Comparison of ENCODE assay signal across 22 cellular contexts in the genomic region with DNA sequence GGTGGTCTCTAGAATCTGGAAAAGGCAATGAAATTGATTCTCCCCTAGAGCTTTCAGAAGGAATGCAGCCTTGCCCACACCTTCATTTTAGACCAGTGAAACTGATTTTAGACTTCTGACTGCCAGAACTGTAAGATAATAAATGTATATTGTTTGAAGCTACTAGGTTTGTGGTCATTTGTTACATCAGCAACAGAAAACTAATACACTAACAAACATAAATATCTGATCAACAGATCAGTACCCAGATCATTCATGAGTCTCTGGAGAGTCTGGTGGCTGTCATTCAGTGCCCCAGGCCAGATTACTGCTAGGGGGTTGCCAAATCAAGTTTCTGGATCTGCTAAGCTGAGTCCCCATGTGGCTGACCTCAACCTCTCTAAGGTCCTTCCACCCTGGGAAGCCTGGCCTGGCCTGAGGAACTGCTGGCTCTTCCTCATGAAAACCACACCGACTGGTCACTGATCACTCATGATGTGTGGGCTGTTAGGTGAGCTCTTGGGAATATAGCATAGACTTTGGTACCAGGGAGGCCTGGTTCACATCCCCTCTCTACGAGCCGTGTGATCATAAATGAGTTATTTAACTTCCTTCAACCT. TPM values are rescaled to one million over a fixed set of nuclear protein-coding genes. Genes with fewer than 3 reads are reported as not detected.
DNase-seq lines count a peak whose midpoint lies in the region; ATAC-seq, FAIRE-seq and TF ChIP-seq lines count a peak whose summit lies in the region.
"Had no signal": no experiment of that assay in that cellular context is flagged by ENCODE, and none has a peak within 500 bp of the region (broad histone marks: within the 10 kb centered on the region; RNA-seq: fewer than 3 reads in every experiment).

No MANE protein-coding gene starts in this region.

- H3K9me3 ChIP-seq in thymus (ENCODE audit: control insufficient read depth), result no peaks in the 10 kb centered on the region
- H3K9me3 ChIP-seq in testis, result no peaks in the 10 kb centered on the region

- H3K36me3 ChIP-seq in thymus (ENCODE audit: control insufficient read depth, insufficient read depth) (no peaks in the 10 kb centered on the region), testis (ENCODE audit: low read depth, missing control alignments) (no peaks in the 10 kb centered on the region)

- peak; percentile 2 for DNase-seq in H4 (ENCODE audit: low spot score)
- DNase-seq in RCC 7860 (ENCODE audit: low spot score), result peak; percentile 39
- peak; percentile 56 for DNase-seq in fibroblast of mammary gland (ENCODE audit: low read depth)
- DNase-seq in activated CD4-positive, alpha-beta T cell treated with anti-CD3 and anti-CD28 coated beads for 36 hours, result no peak
- DNase-seq in NAMALWA (ENCODE audit: low spot score), result no peak
- no peak for DNase-seq in hepatic stellate cell (ENCODE audit: low spot score)
- no peak for DNase-seq in testis
- DNase-seq: Calu3; CD4-positive, alpha-beta memory T cell; GM23248; Kasumi-1; NCI-H1417 treated with DMSO at 0.1 percent for 48 hours; NCI-H2029; NCI-H2171 treated with DMSO at 0.1 percent for 48 hours; NCI-H82; SIG-M5 had no signal

- CTCF ChIA-PET in activated CD4-positive, alpha-beta T cell treated with anti-CD3 and anti-CD28 coated beads for 36 hours (lab: Charles Lee), result interaction anchor here (0.6 to 1.1 kb wide), 3 partner anchors 66 to 428 kb away, joined by 3 read pairs; no protein-coding TSS in a partner anchor

- no peak overlapping the region for H3K27ac Mint-ChIP-seq in activated CD4-positive, alpha-beta T cell treated with anti-CD3 and anti-CD28 coated beads for 36 hours
- H3K27ac Mint-ChIP-seq: B cell; CD4-positive, alpha-beta memory T cell; T-helper 1 cell treated with Interleukin-12 subunit alpha and Interleukin-12 subunit beta and Interleukin-4 antibody, amounts not matched to agents 30 μg/mL and 1 μg/mL, for 36 hours had no signal

- FAIRE-seq in RCC 7860 (lab: Jason Lieb, UNC), result no peak
- FAIRE-seq: G401.6, GM12878, GM18507 had no signal

- H3K27ac ChIP-seq in thymus (ENCODE audit: low read depth), result peak overlapping the region; percentile 4
- H3K27ac ChIP-seq in testis, result no peak overlapping the region
- H3K27ac ChIP-seq: GM23248 had no signal

- no peak overlapping the region for H3K4me3 Mint-ChIP-seq in activated CD4-positive, alpha-beta T cell treated with anti-CD3 and anti-CD28 coated beads for 36 hours
- H3K4me3 Mint-ChIP-seq: B cell; CD4-positive, alpha-beta memory T cell; T-helper 1 cell treated with Interleukin-12 subunit alpha and Interleukin-12 subunit beta and Interleukin-4 antibody, amounts not matched to agents 30 μg/mL and 1 μg/mL, for 36 hours had no signal

- POLR2A ChIA-PET in activated CD4-positive, alpha-beta T cell treated with anti-CD3 and anti-CD28 coated beads for 36 hours (lab: Charles Lee), result no interaction called here

- ATAC-seq in activated CD4-positive, alpha-beta T cell treated with anti-CD3 and anti-CD28 coated beads for 36 hours, result no peak
- ATAC-seq: GM12878 had no signal

- H3K27me3 Mint-ChIP-seq in activated CD4-positive, alpha-beta T cell treated with anti-CD3 and anti-CD28 coated beads for 36 hours, result peaks cover 1% of the 10 kb centered on the region

- H3K4me1 ChIP-seq in thymus (ENCODE audit: control insufficient read depth, insufficient read depth, low read length), result no peaks in the 10 kb centered on the region
- peaks cover 2% of the 10 kb centered on the region for H3K4me1 ChIP-seq in testis

- intact Hi-C loops in activated CD4-positive, alpha-beta T cell treated with anti-CD3 and anti-CD28 coated beads for 36 hours (cut with DNase I, micrococcal nuclease), result no loop called here
- intact Hi-C loops in testis (cut with DNase I; ENCODE audit: low total_unique reads), result no loop called here

- WGBS in thymus, result 95% methylated on average over 3 of the region's 3 CpGs
- 82 to 91% methylated on average over 3 of the region's 3 CpGs for WGBS in testis, 2 donors

- no peak for TF ChIP-seq POLR2A in testis (IDR thresholded peaks at IDR 0.05)

- H3K4me3 ChIP-seq in fibroblast of mammary gland (ENCODE audit: control insufficient read depth, low read depth, low read length), result no peak overlapping the region
- H3K4me3 ChIP-seq in thymus (ENCODE audit: low read length), result no peak overlapping the region
- H3K4me3 ChIP-seq in testis, result no peak overlapping the region
- H3K4me3 ChIP-seq: GM12878, GM23248 had no signal

- no peaks in the 10 kb centered on the region for H3K27me3 ChIP-seq in thymus (ENCODE audit: control insufficient read depth, insufficient read depth)
- no peaks in the 10 kb centered on the region for H3K27me3 ChIP-seq in testis

- no peak for TF ChIP-seq CTCF in fibroblast of mammary gland (conservative IDR thresholded peaks at IDR 0.05; ENCODE audit: control insufficient read depth, insufficient read depth, low read depth, low read length)
- no peak for TF ChIP-seq CTCF in testis (IDR thresholded peaks at IDR 0.05)

- no peaks in the 10 kb centered on the region for H3K9me3 Mint-ChIP-seq in activated CD4-positive, alpha-beta T cell treated with anti-CD3 and anti-CD28 coated beads for 36 hours (ENCODE audit: low read depth)
- H3K9me3 Mint-ChIP-seq: CD4-positive, alpha-beta memory T cell had no signal

- no peaks in the 10 kb centered on the region for H3K4me1 Mint-ChIP-seq in activated CD4-positive, alpha-beta T cell treated with anti-CD3 and anti-CD28 coated beads for 36 hours
- H3K4me1 Mint-ChIP-seq: B cell had no signal

- no peaks in the 10 kb centered on the region for H3K36me3 Mint-ChIP-seq in activated CD4-positive, alpha-beta T cell treated with anti-CD3 and anti-CD28 coated beads for 36 hours (ENCODE audit: low read depth)
- H3K36me3 Mint-ChIP-seq: CD4-positive, alpha-beta memory T cell had no signal

RNA-seq across cellular contexts. Expression of a gene that starts 11.1 kb away (rescaled TPM):
- total RNA-seq in H4 (2014; rRNA removed; shearing (Covaris generic)), result 25.0 and 34.3 TPM in 2 replicates
- 22.3 TPM for polyA plus RNA-seq in thymus
- total RNA-seq in activated CD4-positive, alpha-beta T cell treated with anti-CD3 and anti-CD28 coated beads for 36 hours, result 10 to 100 TPM; 10.9 to 14.9 TPM
- 10 to 100 TPM in 1 of 2 donors, 1 to 10 TPM in 1; 8.9 to 17.1 TPM for total RNA-seq in testis
- polyA plus RNA-seq in testis (ENCODE audit: insufficient read depth, low read depth, low replicate concordance), result 24.7 TPM

RNA-seq across cellular contexts. Expression of a gene that starts 46.8 kb away (rescaled TPM):
- 73.3 and 148 TPM in 2 replicates for total RNA-seq in H4 (2014; rRNA removed; shearing (Covaris generic))
- polyA plus RNA-seq in thymus, result 181 TPM
- total RNA-seq in activated CD4-positive, alpha-beta T cell treated with anti-CD3 and anti-CD28 coated beads for 36 hours, result 100 to 1,000 TPM; 117 to 143 TPM
- total RNA-seq in testis, result 10 to 100 TPM; 34.3 to 46.6 TPM
- polyA plus RNA-seq in testis (ENCODE audit: insufficient read depth, low read depth, low replicate concordance), result 69.7 TPM

Comparison
In these comparisons a context has a peak if more than half of its experiments do, and no peak if none do; other contexts are left out.
1. DNase-seq: peak in H4 (single experiment), RCC 7860 (single experiment) and fibroblast of mammary gland (single experiment); none in activated CD4-positive, alpha-beta T cell treated with anti-CD3 and anti-CD28 coated beads for 36 hours (single experiment), NAMALWA (single experiment), hepatic stellate cell (single experiment) and testis (single experiment).